ENCODE assay signal across 1 cellular context in genomic region chr6:47360388-47360787, GRCh38.
A peak's percentile ranks its signal among the peaks of the same experiment; 100 is the strongest.
TF ChIP-seq lines count a peak whose summit lies in the region.

No MANE protein-coding gene starts in this region.

TF ChIP-seq in K562, 482 proteins besides CTCF, POLR2A, EP300 and RAD21 (continued from another document and continues in another):
- TF ChIP-seq CHD7 (IDR thresholded peaks at IDR 0.05; ENCODE audit: low read depth, low read length) (no peak), RBM34 (IDR thresholded peaks at IDR 0.05; ENCODE audit: borderline replicate concordance, insufficient read depth, low read length) (no peak), E2F5 (CRISPR knock-in tag; IDR thresholded peaks at IDR 0.05) (no peak), ETV1 (tag; conservative IDR thresholded peaks at IDR 0.05; ENCODE audit: low read depth) (peak; percentile 48; the same call in 1 of the 2 replicates), ZNF740 (CRISPR knock-in tag; IDR thresholded peaks at IDR 0.05) (no peak), ZNF740 (tag; IDR thresholded peaks at IDR 0.05) (no peak), ARID1B (IDR thresholded peaks at IDR 0.05) (peak; percentile 56; the same call in 1 of the 2 replicates), ZNF583 (CRISPR knock-in tag; IDR thresholded peaks at IDR 0.05) (no peak), ETV6 (IDR thresholded peaks at IDR 0.05; ENCODE audit: borderline replicate concordance in 1 of 2, low read depth in 2 of 2, low read length in 1 of 2) (no peak), ETV6 (CRISPR knock-in tag; IDR thresholded peaks at IDR 0.05; ENCODE audit: borderline replicate concordance) (no peak), HMBOX1 (IDR thresholded peaks at IDR 0.05) (no peak), L3MBTL2 (IDR thresholded peaks at IDR 0.05) (peak; percentile 32; the same call in 1 of the 2 replicates), ESRRB (CRISPR knock-in tag; IDR thresholded peaks at IDR 0.05; ENCODE audit: borderline replicate concordance) (no peak), KHSRP (IDR thresholded peaks at IDR 0.05) (no peak), IRF2 (CRISPR knock-in tag; IDR thresholded peaks at IDR 0.05) (no peak), NR1H2 (CRISPR knock-in tag; IDR thresholded peaks at IDR 0.05) (no peak), EWSR1 (IDR thresholded peaks at IDR 0.05; ENCODE audit: borderline replicate concordance, low read depth, partially characterized antibody) (no peak), CXXC5 (CRISPR knock-in tag; IDR thresholded peaks at IDR 0.05) (no peak), JUN (IDR thresholded peaks at IDR 0.05; ENCODE audit: borderline replicate concordance, low read depth, low read length) (no peak), JUN (CRISPR knock-in tag; IDR thresholded peaks at IDR 0.05; ENCODE audit: borderline replicate concordance) (no peak), STAT5B (CRISPR knock-in tag; IDR thresholded peaks at IDR 0.05) (no peak), NR3C1 (CRISPR knock-in tag; IDR thresholded peaks at IDR 0.05) (no peak), ILF3 (IDR thresholded peaks at IDR 0.05; ENCODE audit: borderline replicate concordance) (no peak), POLR2H (tag; IDR thresholded peaks at IDR 0.05; ENCODE audit: low read depth) (peak; percentile 34; the same call in 1 of the 2 replicates), CBX5 (IDR thresholded peaks at IDR 0.05; ENCODE audit: borderline replicate concordance, low read depth) (no peak), SRSF9 (IDR thresholded peaks at IDR 0.05; ENCODE audit: borderline replicate concordance, low read depth, low read length) (no peak), KLF10 (CRISPR knock-in tag; IDR thresholded peaks at IDR 0.05) (no peak), MYC (IDR thresholded peaks at IDR 0.05; ENCODE audit: low read depth, low read length) (no peak), MYC (CRISPR knock-in tag; IDR thresholded peaks at IDR 0.05; ENCODE audit: borderline replicate concordance, low read depth) (no peak), MXD1 (CRISPR knock-in tag; IDR thresholded peaks at IDR 0.05; ENCODE audit: borderline replicate concordance, poor library complexity, severe bottlenecking) (no peak), FOXJ3 (CRISPR knock-in tag; IDR thresholded peaks at IDR 0.05) (no peak), CBFA2T3 (IDR thresholded peaks at IDR 0.05) (peak; percentile 45), HINFP (tag; conservative IDR thresholded peaks at IDR 0.05; ENCODE audit: low read depth) (no peak), RBBP5 (IDR thresholded peaks at IDR 0.05; ENCODE audit: borderline replicate concordance, insufficient read depth, low read length, poor library complexity, severe bottlenecking) (no peak), XRCC5 (IDR thresholded peaks at IDR 0.05; ENCODE audit: low read depth, low read length) (no peak), NFIX (CRISPR knock-in tag; IDR thresholded peaks at IDR 0.05; ENCODE audit: low read depth) (no peak), CBX3 (IDR thresholded peaks at IDR 0.05; ENCODE audit: borderline replicate concordance in 1 of 2, low read length in 2 of 2) (no peak), ATF2 (CRISPR knock-in tag; IDR thresholded peaks at IDR 0.05) (no peak), ILK (tag; IDR thresholded peaks at IDR 0.05; ENCODE audit: borderline replicate concordance, low read depth) (no peak), HDAC6 (IDR thresholded peaks at IDR 0.05; ENCODE audit: low read depth, low read length) (no peak), TEAD2 (tag; IDR thresholded peaks at IDR 0.05) (no peak), ZNF408 (CRISPR knock-in tag; IDR thresholded peaks at IDR 0.05; ENCODE audit: low read depth) (no peak), SETDB1 (IDR thresholded peaks at IDR 0.05; ENCODE audit: low read length) (no peak), ZZZ3 (IDR thresholded peaks at IDR 0.05) (no peak), ASH1L (IDR thresholded peaks at IDR 0.05; ENCODE audit: borderline replicate concordance, low read depth, partially characterized antibody) (no peak), ZNF644 (tag; IDR thresholded peaks at IDR 0.05; ENCODE audit: low read depth) (no peak), ZEB2 (IDR thresholded peaks at IDR 0.05) (no peak), PML (IDR thresholded peaks at IDR 0.05; ENCODE audit: low read length) (peak; percentile 26; the same call in 1 of the 2 replicates), TBP (optimal IDR thresholded peaks at IDR 0.05; ENCODE audit: low read depth, low read length) (no peak)
